In the genomic region with DNA sequence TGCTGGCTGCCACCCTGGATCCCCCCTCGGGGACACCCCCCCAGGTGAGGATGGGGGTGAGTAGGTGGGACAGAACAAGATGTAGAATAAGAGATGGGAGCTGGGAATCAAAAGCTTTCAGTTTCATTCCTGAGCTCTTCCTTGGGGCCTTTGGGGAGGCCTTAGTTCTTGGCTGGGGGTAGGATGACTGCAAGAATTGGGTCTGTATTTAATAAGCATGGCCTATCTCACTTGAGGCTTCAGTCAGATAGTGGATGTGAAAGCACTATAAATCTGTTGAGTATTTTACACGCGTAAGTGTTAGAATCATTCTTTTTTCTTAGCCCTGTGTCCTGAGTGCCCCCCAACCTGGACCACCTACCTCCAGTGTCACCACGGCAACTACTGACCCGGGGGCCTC, we compare ENCODE assay signal across 30 cellular contexts. TPM values are rescaled to one million over a fixed set of nuclear protein-coding genes. Genes with fewer than 3 reads are reported as not detected.
A peak's percentile ranks its signal among the peaks of the same experiment; 100 is the strongest.
DNase-seq lines count a peak whose midpoint lies in the region; ATAC-seq and TF ChIP-seq lines count a peak whose summit lies in the region.
"Had no signal": no experiment of that assay in that cellular context is flagged by ENCODE, and none has a peak within 500 bp of the region (broad histone marks: within the 10 kb centered on the region; RNA-seq: fewer than 3 reads in every experiment).

No MANE protein-coding gene starts in this region.

- peak overlapping the region; percentile 61 for H3K27ac Mint-ChIP-seq in activated naive CD4-positive, alpha-beta T cell treated with anti-CD3 and anti-CD28 coated beads for 36 hours
- peak overlapping the region in 3 of 5 experiments; percentile 51 to 74 (median 71) for H3K27ac Mint-ChIP-seq in brain
- H3K27ac Mint-ChIP-seq in stimulated activated memory B cell treated with anti-CD40 and anti-IgM and Interleukin-4, amounts not matched to agents 10 μg/mL and 1 μg/mL and 100 μg/mL, for 72 hours: peak overlapping the region; percentile 30
- H3K27ac Mint-ChIP-seq: activated CD4-positive, alpha-beta memory T cell treated with anti-CD3 and anti-CD28 coated beads, Interleukin-2, amount 10 ng/mL, durations not matched to agents 7 days and 5 days; neural progenitor cell had no signal

- peaks cover 27% of the 10 kb centered on the region for H3K4me1 Mint-ChIP-seq in activated naive CD4-positive, alpha-beta T cell treated with anti-CD3 and anti-CD28 coated beads for 36 hours (ENCODE audit: low read depth)
- H3K4me1 Mint-ChIP-seq in brain: peaks cover 41% of the 10 kb centered on the region
- peaks cover 47% of the 10 kb centered on the region for H3K4me1 Mint-ChIP-seq in stimulated activated memory B cell treated with anti-CD40 and anti-IgM and Interleukin-4, amounts not matched to agents 10 μg/mL and 1 μg/mL and 100 μg/mL, for 72 hours

- H3K9me2 ChIP-seq in Karpas-422 (replicated peaks; ENCODE audit: insufficient read depth, low read length): no peaks in the 10 kb centered on the region

- H3K27ac ChIP-seq in Karpas-422 (ENCODE audit: low read length) (no peak overlapping the region), right atrium auricular region (no peak overlapping the region)
- H3K27ac ChIP-seq: epithelial cell of prostate, lower lobe of right lung, neural progenitor cell, sigmoid colon, transverse colon had no signal

- H3K36me3 ChIP-seq in Karpas-422 (ENCODE audit: insufficient read depth, low read length) (peaks cover 25% of the 10 kb centered on the region), right atrium auricular region (peaks cover 83% of the 10 kb centered on the region)
- H3K36me3 ChIP-seq: neural progenitor cell had no signal

- no peak for TF ChIP-seq CTCF in brain (conservative IDR thresholded peaks at IDR 0.05)
- TF ChIP-seq CTCF in right atrium auricular region (IDR thresholded peaks at IDR 0.05): no peak

- H3K9ac ChIP-seq in Karpas-422 (ENCODE audit: low read length): 0 out of 2 replicates have a peak overlapping the region, but pooled peaks have one; percentile 9
- H3K9ac ChIP-seq: neural progenitor cell had no signal

- H3K27me3 ChIP-seq in Karpas-422 (ENCODE audit: low read length) (no peaks in the 10 kb centered on the region), right atrium auricular region (no peaks in the 10 kb centered on the region)
- H3K27me3 ChIP-seq: BE2C, dorsolateral prefrontal cortex, MG63, neural progenitor cell, sigmoid colon, transverse colon had no signal

- H3K4me3 ChIP-seq in Karpas-422 (ENCODE audit: low read length) (no peak overlapping the region), right atrium auricular region (no peak overlapping the region)
- H3K4me3 ChIP-seq: A549, dorsolateral prefrontal cortex, lower lobe of right lung, MG63, neural progenitor cell, sigmoid colon, transverse colon had no signal

- H3K27me3 Mint-ChIP-seq in activated naive CD4-positive, alpha-beta T cell treated with anti-CD3 and anti-CD28 coated beads for 36 hours (ENCODE audit: low read depth): no peaks in the 10 kb centered on the region
- no peaks in the 10 kb centered on the region for H3K27me3 Mint-ChIP-seq in brain
- H3K27me3 Mint-ChIP-seq in stimulated activated memory B cell treated with anti-CD40 and anti-IgM and Interleukin-4, amounts not matched to agents 10 μg/mL and 1 μg/mL and 100 μg/mL, for 72 hours: no peaks in the 10 kb centered on the region
- H3K27me3 Mint-ChIP-seq: activated B cell treated with CpG ODN at 0.5 μM for 24 hours; activated CD4-positive, alpha-beta memory T cell treated with anti-CD3 and anti-CD28 coated beads, Interleukin-2, amount 10 ng/mL, durations not matched to agents 7 days and 5 days had no signal

- H4K20me1 ChIP-seq in Karpas-422 (ENCODE audit: insufficient read depth, low read depth, low read length): 0 out of 2 replicates have a peak, but pooled peaks cover 11% of the 10 kb centered on the region

- ATAC-seq in stimulated activated memory B cell treated with anti-CD40 and anti-IgM and Interleukin-4, amounts not matched to agents 10 μg/mL and 1 μg/mL and 100 μg/mL, for 72 hours: no peak
- ATAC-seq in GM18511 (IDR thresholded peaks at IDR 0.05; ENCODE audit: unreplicated experiment): no peak
- ATAC-seq: A549, HCT116, lower lobe of right lung had no signal

- no peak for DNase-seq in activated naive CD4-positive, alpha-beta T cell treated with anti-CD3 and anti-CD28 coated beads for 36 hours
- no peak for DNase-seq in activated naive CD4-positive, alpha-beta T cell treated with Interleukin-2 at 50 U/mL for 16 hours
- DNase-seq in Karpas-422 (no peak), right atrium auricular region (ENCODE audit: low spot score) (no peak), NCI-H1092 treated with DMSO at 0.1 percent for 48 hours (lab: John Stamatoyannopoulos, UW) (no peak)
- DNase-seq: activated B cell treated with CpG ODN at 0.5 μM for 24 hours; activated CD4-positive, alpha-beta memory T cell treated with anti-CD3 and anti-CD28 coated beads, Interleukin-2, amount 10 ng/mL, durations not matched to agents 7 days and 5 days; activated naive CD4-positive, alpha-beta T cell treated with anti-CD3 and anti-CD28 coated beads, Interleukin-2, amount 10 ng/mL, durations not matched to agents 7 days and 5 days; activated T-cell treated with anti-CD3 and anti-CD28 coated beads, Interleukin-2, amount 50 U/mL, for 1 hour; BE2C; dorsolateral prefrontal cortex; head of caudate nucleus; IMR-90; lower lobe of right lung; MG63; NCI-H1417; NCI-H2081 treated with DMSO at 0.1 percent for 48 hours; NCI-H345; NCI-H748 treated with DMSO at 0.1 percent for 48 hours; sigmoid colon; stimulated activated CD4-positive, alpha-beta T cell treated with anti-CD3 and anti-CD28 coated beads, Interleukin-15, amount 100 ng/mL, for 24 hours; T-helper 9 cell; transverse colon had no signal

- H3K4me3 Mint-ChIP-seq in activated naive CD4-positive, alpha-beta T cell treated with anti-CD3 and anti-CD28 coated beads for 36 hours: no peak overlapping the region
- peak overlapping the region in 1 of 5 experiments; percentile 56 for H3K4me3 Mint-ChIP-seq in brain
- no peak overlapping the region for H3K4me3 Mint-ChIP-seq in stimulated activated memory B cell treated with anti-CD40 and anti-IgM and Interleukin-4, amounts not matched to agents 10 μg/mL and 1 μg/mL and 100 μg/mL, for 72 hours
- H3K4me3 Mint-ChIP-seq: activated B cell treated with CpG ODN at 0.5 μM for 24 hours; activated CD4-positive, alpha-beta memory T cell treated with anti-CD3 and anti-CD28 coated beads, Interleukin-2, amount 10 ng/mL, durations not matched to agents 7 days and 5 days; activated naive CD4-positive, alpha-beta T cell treated with anti-CD3 and anti-CD28 coated beads, Interleukin-2, amount 10 ng/mL, durations not matched to agents 7 days and 5 days; neural progenitor cell had no signal

- CTCF ChIA-PET in activated naive CD4-positive, alpha-beta T cell treated with anti-CD3 and anti-CD28 coated beads for 36 hours (lab: Charles Lee): interaction anchor here (1.3 kb wide), 1 partner anchor 69 kb away, joined by 5 read pairs; no protein-coding TSS in a partner anchor

- no peak overlapping the region for H3K4me2 ChIP-seq in Karpas-422 (ENCODE audit: low read depth, low read length, poor library complexity, severe bottlenecking)
- H3K4me2 ChIP-seq: A549, neural progenitor cell had no signal

- peaks cover 29% of the 10 kb centered on the region for H3K79me2 ChIP-seq in Karpas-422 (ENCODE audit: low read length)

- intact Hi-C loops in activated naive CD4-positive, alpha-beta T cell treated with anti-CD3 and anti-CD28 coated beads for 36 hours (cut with micrococcal nuclease): loop anchor here (10.0 kb wide), 1 partner anchor 1192 kb away; a partner anchor contains a TSS

- H3K4me1 ChIP-seq in Karpas-422 (ENCODE audit: low read length) (peaks cover 24% of the 10 kb centered on the region), right atrium auricular region (peaks cover 0 to 32% of the 10 kb centered on the region in 2 donors)

- no peaks in the 10 kb centered on the region for H3K9me3 ChIP-seq in Karpas-422 (ENCODE audit: low read length)
- H3K9me3 ChIP-seq in right atrium auricular region: no peaks in the 10 kb centered on the region
- H3K9me3 ChIP-seq: A549, BE2C, lower lobe of right lung, MG63, sigmoid colon, transverse colon had no signal

- H3K36me3 Mint-ChIP-seq in activated naive CD4-positive, alpha-beta T cell treated with anti-CD3 and anti-CD28 coated beads for 36 hours (ENCODE audit: low read depth): peaks cover 15% of the 10 kb centered on the region
- peaks cover 55% of the 10 kb centered on the region for H3K36me3 Mint-ChIP-seq in brain
- peaks cover 61% of the 10 kb centered on the region for H3K36me3 Mint-ChIP-seq in stimulated activated memory B cell treated with anti-CD40 and anti-IgM and Interleukin-4, amounts not matched to agents 10 μg/mL and 1 μg/mL and 100 μg/mL, for 72 hours

- H3K9me3 Mint-ChIP-seq in activated naive CD4-positive, alpha-beta T cell treated with anti-CD3 and anti-CD28 coated beads for 36 hours: no peaks in the 10 kb centered on the region
- peaks cover 0 to under 1% (median 0%) of the 10 kb centered on the region in 5 experiments for H3K9me3 Mint-ChIP-seq in brain
- H3K9me3 Mint-ChIP-seq in stimulated activated memory B cell treated with anti-CD40 and anti-IgM and Interleukin-4, amounts not matched to agents 10 μg/mL and 1 μg/mL and 100 μg/mL, for 72 hours: no peaks in the 10 kb centered on the region
- H3K9me3 Mint-ChIP-seq: activated B cell treated with CpG ODN at 0.5 μM for 24 hours; activated CD4-positive, alpha-beta memory T cell treated with anti-CD3 and anti-CD28 coated beads, Interleukin-2, amount 10 ng/mL, durations not matched to agents 7 days and 5 days; activated naive CD4-positive, alpha-beta T cell treated with anti-CD3 and anti-CD28 coated beads, Interleukin-2, amount 10 ng/mL, durations not matched to agents 7 days and 5 days; neural progenitor cell had no signal

- H2AFZ ChIP-seq in Karpas-422 (ENCODE audit: low read length): no peak overlapping the region
- H2AFZ ChIP-seq: neural progenitor cell had no signal

RNA-seq across cellular contexts. Expression of a gene that starts 4.6 kb away (rescaled TPM):
- 10 to 100 TPM; 43.5 to 45.5 TPM for total RNA-seq in activated naive CD4-positive, alpha-beta T cell treated with anti-CD3 and anti-CD28 coated beads for 36 hours
- total RNA-seq in Karpas-422 (2014; rRNA removed; shearing (Covaris generic); ENCODE audit: low replicate concordance): 23.5 and 32.4 TPM in 2 replicates
- 45.2 TPM for polyA plus RNA-seq in brain (ENCODE audit: insufficient read depth, low read depth, low replicate concordance)
- 10 to 100 TPM; 12.5 to 14.4 TPM for total RNA-seq in right atrium auricular region

RNA-seq across cellular contexts. Expression of a gene that starts 6.9 kb away (rescaled TPM):
- 10 to 100 TPM; 44.6 to 45.6 TPM for total RNA-seq in activated naive CD4-positive, alpha-beta T cell treated with anti-CD3 and anti-CD28 coated beads for 36 hours
- 54.3 and 73.3 TPM in 2 replicates for total RNA-seq in Karpas-422 (2014; rRNA removed; shearing (Covaris generic); ENCODE audit: low replicate concordance)
- 24.9 TPM for polyA plus RNA-seq in brain (ENCODE audit: insufficient read depth, low read depth, low replicate concordance)
- 10 to 100 TPM; 19.8 to 25.0 TPM for total RNA-seq in right atrium auricular region

RNA-seq across cellular contexts. Expression of a gene that starts 19.8 kb away (rescaled TPM):
- total RNA-seq in activated naive CD4-positive, alpha-beta T cell treated with anti-CD3 and anti-CD28 coated beads for 36 hours: 10 to 100 TPM; 65.1 to 71.7 TPM
- 77.9 and 123 TPM in 2 replicates for total RNA-seq in Karpas-422 (2014; rRNA removed; shearing (Covaris generic); ENCODE audit: low replicate concordance)
- 370 TPM for polyA plus RNA-seq in brain (ENCODE audit: insufficient read depth, low read depth, low replicate concordance)
- 100 to 1,000 TPM; 109 to 114 TPM for total RNA-seq in right atrium auricular region

RNA-seq across cellular contexts. Expression of a gene that starts 22.7 kb away (rescaled TPM):
- total RNA-seq in activated naive CD4-positive, alpha-beta T cell treated with anti-CD3 and anti-CD28 coated beads for 36 hours: under 1 TPM; 0.60 to 0.86 TPM
- total RNA-seq in Karpas-422 (2014; rRNA removed; shearing (Covaris generic); ENCODE audit: low replicate concordance): 21.5 and 24.0 TPM in 2 replicates
- 127 TPM for polyA plus RNA-seq in brain (ENCODE audit: insufficient read depth, low read depth, low replicate concordance)
- under 1 TPM; 0.11 to 0.12 TPM for total RNA-seq in right atrium auricular region

RNA-seq across cellular contexts. Expression of a gene that starts 39.3 kb away (rescaled TPM):
- total RNA-seq in activated naive CD4-positive, alpha-beta T cell treated with anti-CD3 and anti-CD28 coated beads for 36 hours: 100 to 1,000 TPM; 481 to 489 TPM
- total RNA-seq in Karpas-422 (2014; rRNA removed; shearing (Covaris generic); ENCODE audit: low replicate concordance): 204 and 260 TPM in 2 replicates
- polyA plus RNA-seq in brain (ENCODE audit: insufficient read depth, low read depth, low replicate concordance): 136 TPM
- 10 to 100 TPM; 36.9 to 41.0 TPM for total RNA-seq in right atrium auricular region
